1 cellular context compared by ENCODE assay signal in the genomic region with DNA sequence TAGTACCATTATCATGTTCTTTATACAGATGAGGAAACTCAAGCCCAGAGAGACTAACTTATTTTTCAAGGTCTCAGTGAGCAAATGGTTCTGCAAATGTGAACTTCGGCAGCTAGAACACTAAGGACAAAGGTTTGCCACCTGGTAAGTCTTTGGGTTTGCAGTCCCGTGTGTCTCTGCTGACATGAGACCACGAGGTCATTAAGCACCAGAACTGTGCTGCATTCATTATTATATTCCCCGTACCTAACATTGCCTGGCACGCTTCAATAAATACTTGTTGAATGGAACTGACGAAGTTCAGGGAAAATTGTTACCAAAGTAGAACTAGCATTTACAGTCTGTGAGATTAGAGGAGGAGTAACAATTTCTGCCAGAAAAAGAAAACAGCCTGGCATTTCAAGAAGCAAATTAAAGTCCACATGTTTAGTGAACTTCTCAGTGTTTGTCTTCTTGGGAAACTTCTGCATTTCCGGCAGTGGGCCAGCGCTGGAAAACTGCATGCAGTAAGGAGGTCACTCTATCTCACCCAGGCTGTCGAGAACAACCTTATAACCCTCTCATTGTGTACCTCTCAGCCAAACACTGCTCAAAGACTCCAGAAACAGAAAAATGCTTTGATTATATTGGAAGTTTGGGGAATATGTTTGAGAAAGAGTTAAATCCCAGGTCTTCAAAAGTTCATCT.
TF ChIP-seq lines count a peak whose summit lies in the region.

No MANE protein-coding gene starts in this region.

TF ChIP-seq in GM23338, 12 proteins besides CTCF, POLR2A, EP300 and RAD21:
- TF ChIP-seq, protein P1, sequence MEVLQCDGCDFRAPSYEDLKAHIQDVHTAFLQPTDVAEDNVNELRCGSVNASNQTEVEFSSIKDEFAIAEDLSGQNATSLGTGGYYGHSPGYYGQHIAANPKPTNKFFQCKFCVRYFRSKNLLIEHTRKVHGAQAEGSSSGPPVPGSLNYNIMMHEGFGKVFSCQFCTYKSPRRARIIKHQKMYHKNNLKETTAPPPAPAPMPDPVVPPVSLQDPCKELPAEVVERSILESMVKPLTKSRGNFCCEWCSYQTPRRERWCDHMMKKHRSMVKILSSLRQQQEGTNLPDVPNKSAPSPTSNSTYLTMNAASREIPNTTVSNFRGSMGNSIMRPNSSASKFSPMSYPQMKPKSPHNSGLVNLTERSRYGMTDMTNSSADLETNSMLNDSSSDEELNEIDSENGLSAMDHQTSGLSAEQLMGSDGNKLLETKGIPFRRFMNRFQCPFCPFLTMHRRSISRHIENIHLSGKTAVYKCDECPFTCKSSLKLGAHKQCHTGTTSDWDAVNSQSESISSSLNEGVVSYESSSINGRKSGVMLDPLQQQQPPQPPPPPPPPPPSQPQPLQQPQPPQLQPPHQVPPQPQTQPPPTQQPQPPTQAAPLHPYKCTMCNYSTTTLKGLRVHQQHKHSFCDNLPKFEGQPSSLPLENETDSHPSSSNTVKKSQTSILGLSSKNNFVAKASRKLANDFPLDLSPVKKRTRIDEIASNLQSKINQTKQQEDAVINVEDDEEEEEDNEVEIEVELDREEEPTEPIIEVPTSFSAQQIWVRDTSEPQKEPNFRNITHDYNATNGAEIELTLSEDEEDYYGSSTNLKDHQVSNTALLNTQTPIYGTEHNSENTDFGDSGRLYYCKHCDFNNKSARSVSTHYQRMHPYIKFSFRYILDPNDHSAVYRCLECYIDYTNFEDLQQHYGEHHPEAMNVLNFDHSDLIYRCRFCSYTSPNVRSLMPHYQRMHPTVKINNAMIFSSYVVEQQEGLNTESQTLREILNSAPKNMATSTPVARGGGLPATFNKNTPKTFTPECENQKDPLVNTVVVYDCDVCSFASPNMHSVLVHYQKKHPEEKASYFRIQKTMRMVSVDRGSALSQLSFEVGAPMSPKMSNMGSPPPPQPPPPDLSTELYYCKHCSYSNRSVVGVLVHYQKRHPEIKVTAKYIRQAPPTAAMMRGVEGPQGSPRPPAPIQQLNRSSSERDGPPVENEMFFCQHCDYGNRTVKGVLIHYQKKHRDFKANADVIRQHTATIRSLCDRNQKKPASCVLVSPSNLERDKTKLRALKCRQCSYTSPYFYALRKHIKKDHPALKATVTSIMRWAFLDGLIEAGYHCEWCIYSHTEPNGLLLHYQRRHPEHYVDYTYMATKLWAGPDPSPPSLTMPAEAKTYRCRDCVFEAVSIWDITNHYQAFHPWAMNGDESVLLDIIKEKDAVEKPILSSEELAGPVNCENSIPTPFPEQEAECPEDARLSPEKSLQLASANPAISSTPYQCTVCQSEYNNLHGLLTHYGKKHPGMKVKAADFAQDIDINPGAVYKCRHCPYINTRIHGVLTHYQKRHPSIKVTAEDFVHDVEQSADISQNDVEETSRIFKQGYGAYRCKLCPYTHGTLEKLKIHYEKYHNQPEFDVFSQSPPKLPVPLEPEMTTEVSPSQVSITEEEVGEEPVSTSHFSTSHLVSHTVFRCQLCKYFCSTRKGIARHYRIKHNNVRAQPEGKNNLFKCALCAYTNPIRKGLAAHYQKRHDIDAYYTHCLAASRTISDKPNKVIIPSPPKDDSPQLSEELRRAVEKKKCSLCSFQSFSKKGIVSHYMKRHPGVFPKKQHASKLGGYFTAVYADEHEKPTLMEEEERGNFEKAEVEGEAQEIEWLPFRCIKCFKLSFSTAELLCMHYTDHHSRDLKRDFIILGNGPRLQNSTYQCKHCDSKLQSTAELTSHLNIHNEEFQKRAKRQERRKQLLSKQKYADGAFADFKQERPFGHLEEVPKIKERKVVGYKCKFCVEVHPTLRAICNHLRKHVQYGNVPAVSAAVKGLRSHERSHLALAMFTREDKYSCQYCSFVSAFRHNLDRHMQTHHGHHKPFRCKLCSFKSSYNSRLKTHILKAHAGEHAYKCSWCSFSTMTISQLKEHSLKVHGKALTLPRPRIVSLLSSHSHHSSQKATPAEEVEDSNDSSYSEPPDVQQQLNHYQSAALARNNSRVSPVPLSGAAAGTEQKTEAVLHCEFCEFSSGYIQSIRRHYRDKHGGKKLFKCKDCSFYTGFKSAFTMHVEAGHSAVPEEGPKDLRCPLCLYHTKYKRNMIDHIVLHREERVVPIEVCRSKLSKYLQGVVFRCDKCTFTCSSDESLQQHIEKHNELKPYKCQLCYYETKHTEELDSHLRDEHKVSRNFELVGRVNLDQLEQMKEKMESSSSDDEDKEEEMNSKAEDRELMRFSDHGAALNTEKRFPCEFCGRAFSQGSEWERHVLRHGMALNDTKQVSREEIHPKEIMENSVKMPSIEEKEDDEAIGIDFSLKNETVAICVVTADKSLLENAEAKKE (CRISPR knock-in tag; IDR thresholded peaks at IDR 0.05), result no peak
- no peak for TF ChIP-seq STAT1 (IDR thresholded peaks at IDR 0.05; ENCODE audit: unreplicated experiment)
- TF ChIP-seq ZNF331 (CRISPR knock-in tag; IDR thresholded peaks at IDR 0.05; ENCODE audit: low read depth), result no peak
- TF ChIP-seq ZNF114 (CRISPR knock-in tag; IDR thresholded peaks at IDR 0.05), result no peak
- TF ChIP-seq EZH2 (IDR thresholded peaks at IDR 0.05; ENCODE audit: low read depth, unreplicated experiment), result no peak
- no peak for TF ChIP-seq POLR2AphosphoS5 (IDR thresholded peaks at IDR 0.05; ENCODE audit: low read depth)
- TF ChIP-seq, protein P2, sequence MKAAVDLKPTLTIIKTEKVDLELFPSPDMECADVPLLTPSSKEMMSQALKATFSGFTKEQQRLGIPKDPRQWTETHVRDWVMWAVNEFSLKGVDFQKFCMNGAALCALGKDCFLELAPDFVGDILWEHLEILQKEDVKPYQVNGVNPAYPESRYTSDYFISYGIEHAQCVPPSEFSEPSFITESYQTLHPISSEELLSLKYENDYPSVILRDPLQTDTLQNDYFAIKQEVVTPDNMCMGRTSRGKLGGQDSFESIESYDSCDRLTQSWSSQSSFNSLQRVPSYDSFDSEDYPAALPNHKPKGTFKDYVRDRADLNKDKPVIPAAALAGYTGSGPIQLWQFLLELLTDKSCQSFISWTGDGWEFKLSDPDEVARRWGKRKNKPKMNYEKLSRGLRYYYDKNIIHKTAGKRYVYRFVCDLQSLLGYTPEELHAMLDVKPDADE (IDR thresholded peaks at IDR 0.05), result no peak
- TF ChIP-seq EZH2phosphoT487 (IDR thresholded peaks at IDR 0.05; ENCODE audit: unreplicated experiment), result no peak
